9 cellular contexts compared by ENCODE assay signal in genomic region chr20:43558412-43559146, GRCh38. TPM values are rescaled to one million over a fixed set of nuclear protein-coding genes. Genes with fewer than 3 reads are reported as not detected.
DNase-seq lines count a peak whose midpoint lies in the region; ATAC-seq, FAIRE-seq and TF ChIP-seq lines count a peak whose summit lies in the region.
"Had no signal": no experiment of that assay in that cellular context is flagged by ENCODE, and none has a peak within 500 bp of the region (broad histone marks: within the 10 kb centered on the region; RNA-seq: fewer than 3 reads in every experiment).

Gene SGK2, plus strand, starts transcription at chr20:43559027. Its CDS starts 7,469 bp downstream, at chr20:43566496.

- DNase-seq in HTR-8/SVneo (ENCODE audit: insufficient read length, low spot score) (peak; percentile 69), brain microvascular endothelial cell (peak; percentile 12), right lobe of liver (peak; percentile 81 to 96 (median 91)), NCI-H1092 (lab: John Stamatoyannopoulos, UW) (no peak), ascending aorta (ENCODE audit: low spot score in 2 of 2) (no peak)
- no peak for DNase-seq in activated CD8-positive, alpha-beta memory T cell treated with anti-CD3 and anti-CD28 coated beads for 24 hours
- DNase-seq: NCI-H2081 had no signal

- H3K27ac ChIP-seq in brain microvascular endothelial cell (no peak within 1 kb of the TSS), right lobe of liver (peak within 1 kb of the TSS; percentile 66 to 83 (median 69)), subcutaneous abdominal adipose tissue (ENCODE audit: low read depth, low read length) (peak within 1 kb of the TSS; percentile 92), ascending aorta (no peak within 1 kb of the TSS)

- 24% methylated on average over 9 of the region's 12 CpGs for WGBS in right lobe of liver (ENCODE audit: insufficient coverage, low coverage, low lambda C conversion rate, missing lambda C conversion rate)

- H3K9me3 ChIP-seq in right lobe of liver: no peaks in the 10 kb centered on the region
- no peaks in the 10 kb centered on the region for H3K9me3 ChIP-seq in subcutaneous abdominal adipose tissue (ENCODE audit: control insufficient read depth in 5 of 5, low read length in 5 of 5)
- no peaks in the 10 kb centered on the region for H3K9me3 ChIP-seq in ascending aorta

- peak; percentile 63 for TF ChIP-seq POLR2A in right lobe of liver (IDR thresholded peaks at IDR 0.05)

- FAIRE-seq in HTR-8/SVneo (lab: Jason Lieb, UNC): peak; percentile 79

- H3K9ac ChIP-seq in subcutaneous abdominal adipose tissue (ENCODE audit: low read length in 5 of 5): peak within 1 kb of the TSS; percentile 1 to 68 (median 48)

- H3K4me3 ChIP-seq in brain microvascular endothelial cell (ENCODE audit: low read depth, low read length): no peak within 1 kb of the TSS
- peak within 1 kb of the TSS; percentile 51 to 72 (median 65) for H3K4me3 ChIP-seq in right lobe of liver
- peak within 1 kb of the TSS in 4 of 5 donors; percentile 30 to 70 (median 40) for H3K4me3 ChIP-seq in subcutaneous abdominal adipose tissue (ENCODE audit: low read depth in 1 of 5, low read length in 5 of 5)
- no peak within 1 kb of the TSS for H3K4me3 ChIP-seq in ascending aorta

- H3K27me3 ChIP-seq in brain microvascular endothelial cell (replicated peaks) (no peaks in the 10 kb centered on the region), right lobe of liver (no peaks in the 10 kb centered on the region), subcutaneous abdominal adipose tissue (ENCODE audit: control insufficient read depth in 5 of 5, insufficient read depth in 4 of 5, low read length in 5 of 5) (no peaks in the 10 kb centered on the region), ascending aorta (no peaks in the 10 kb centered on the region)

- TF ChIP-seq CTCF in brain microvascular endothelial cell (IDR thresholded peaks at IDR 0.05; ENCODE audit: low read depth, low read length, missing control alignments) (no peak), right lobe of liver (IDR thresholded peaks at IDR 0.05) (no peak), ascending aorta (IDR thresholded peaks at IDR 0.05) (no peak)

- in situ Hi-C loops in brain microvascular endothelial cell (cut with HindIII; ENCODE audit: low pct_ligation_motif_present, low sequenced_read_pairs): no loop called here

- H3K36me3 ChIP-seq in brain microvascular endothelial cell (replicated peaks) (no peaks in the 10 kb centered on the region), right lobe of liver (no peaks in the 10 kb centered on the region), subcutaneous abdominal adipose tissue (ENCODE audit: control insufficient read depth in 5 of 5, insufficient read depth in 5 of 5, low read length in 5 of 5) (no peaks in the 10 kb centered on the region), ascending aorta (no peaks in the 10 kb centered on the region)

- intact Hi-C loops in right lobe of liver (cut with DNase I): no loop called here
- intact Hi-C loops in ascending aorta (cut with DNase I): no loop called here

- H3K4me1 ChIP-seq in right lobe of liver (peaks cover 0 to 39% (median 13%) of the 10 kb centered on the region in 4 donors), subcutaneous abdominal adipose tissue (ENCODE audit: control insufficient read depth in 5 of 5, insufficient read depth in 5 of 5, low read length in 5 of 5) (peaks cover 5 to 46% (median 40%) of the 10 kb centered on the region in 5 donors), ascending aorta (no peaks in the 10 kb centered on the region)

- ATAC-seq in right lobe of liver: peak; percentile 72 to 85 (median 76)
- no peak for ATAC-seq in activated CD4-positive, CD25-positive, alpha-beta regulatory T cell treated with anti-CD3 and anti-CD28 coated beads, Interleukin-2, amount 50 U/mL, for 24 hours

RNA-seq across cellular contexts. Expression of gene SGK2, which starts in this region (rescaled TPM):
- 10 to 100 TPM; 47.3 to 80.2 (median 66.9) TPM for total RNA-seq in right lobe of liver
- total RNA-seq in ascending aorta: 0.32 TPM

Comparison
In these comparisons a context has a peak if more than half of its experiments do, and no peak if none do; other contexts are left out.
1. RNA of gene SGK2 (total RNA-seq): 47.3 to 80.2 TPM in right lobe of liver; 0.32 TPM in ascending aorta (single experiment); every median in the first group is over 10 times any median in the second.
2. DNase-seq: peak in HTR-8/SVneo (single experiment), brain microvascular endothelial cell (single experiment) and right lobe of liver (3 of 3); none in activated CD8-positive, alpha-beta memory T cell treated with anti-CD3 and anti-CD28 coated beads for 24 hours (single experiment), NCI-H1092 (single experiment) and ascending aorta (0 of 2).
3. H3K27ac ChIP-seq: peak in right lobe of liver (3 of 3) and subcutaneous abdominal adipose tissue (single experiment); none in brain microvascular endothelial cell (single experiment) and ascending aorta (0 of 2).
4. H3K4me3 ChIP-seq: peak in right lobe of liver (3 of 3) and subcutaneous abdominal adipose tissue (4 of 5); none in brain microvascular endothelial cell (single experiment) and ascending aorta (0 of 2).
5. ATAC-seq: peak in right lobe of liver (4 of 4); none in activated CD4-positive, CD25-positive, alpha-beta regulatory T cell treated with anti-CD3 and anti-CD28 coated beads, Interleukin-2, amount 50 U/mL, for 24 hours (0 of 2).